In the genomic region with DNA sequence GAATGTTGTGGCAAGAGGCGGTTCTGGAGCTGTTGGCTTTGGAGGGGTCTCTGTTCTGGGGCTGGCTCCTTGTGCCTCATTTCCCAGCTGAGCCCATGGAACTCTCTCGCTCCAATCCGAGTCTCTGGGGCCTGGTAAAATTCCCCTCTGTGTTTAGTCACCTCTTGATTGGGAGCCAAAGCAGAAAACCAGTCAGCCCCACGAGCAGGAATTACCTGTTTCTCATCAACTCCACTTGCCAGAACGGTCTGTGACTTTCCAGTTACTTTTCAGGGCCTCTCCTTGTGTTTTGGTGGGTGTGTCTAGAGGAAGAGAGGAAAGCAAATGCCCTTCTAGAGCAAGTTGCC, we compare ENCODE assay signal across 7 cellular contexts. TPM values are rescaled to one million over a fixed set of nuclear protein-coding genes. Genes with fewer than 3 reads are reported as not detected.
DNase-seq lines count a peak whose midpoint lies in the region; ATAC-seq, FAIRE-seq and TF ChIP-seq lines count a peak whose summit lies in the region.

No MANE protein-coding gene starts in this region.

- H2BK12ac ChIP-seq in H1 (ENCODE audit: low read depth, low read length): peak overlapping the region; percentile 11; the same call in 1 of the 2 replicates

- H3K4me3 Mint-ChIP-seq in neural progenitor cell: peak overlapping the region; percentile 74

- CTCF ChIA-PET in H1 (lab: Charles Lee; ENCODE audit: partially characterized antibody): interaction anchor here (1.5 to 2.7 kb wide), 3 partner anchors 9 to 21 kb away, joined by 5 to 12 read pairs (median 11); partner anchors contain the start of gene S100A11

- peak overlapping the region; percentile 5; the same call in 1 of the 2 replicates for H3K18ac ChIP-seq in H1 (ENCODE audit: extremely low read depth, low read length)

- no peak overlapping the region for H3K14ac ChIP-seq in H1 (ENCODE audit: insufficient read length)

- peak overlapping the region; percentile 5 for H3K4me3 ChIP-seq in SJSA1
- peak overlapping the region in 3 of 4 experiments; percentile 11 to 44 (median 28); a peak in 3 of 8 replicates for H3K4me3 ChIP-seq in H1 (ENCODE audit: extremely low read depth in 1 of 4, insufficient read depth in 2 of 4, low read depth in 3 of 4, low read length in 4 of 4)
- H3K4me3 ChIP-seq in neural progenitor cell: peak overlapping the region; percentile 24

- FAIRE-seq in H1 (lab: Jason Lieb, UNC): no peak

- H3K4me1 Mint-ChIP-seq in neural progenitor cell: peaks cover 17% of the 10 kb centered on the region

- no peak overlapping the region for H3K4ac ChIP-seq in H1 (replicated peaks; ENCODE audit: insufficient read length, low read depth, low read length)

- H3K23ac ChIP-seq in H1 (ENCODE audit: insufficient read length): no peak overlapping the region

- peak overlapping the region in 2 of 4 experiments; percentile 16 to 34; a peak in 1 of 7 replicates for H3K9ac ChIP-seq in H1 (replicated peaks in 1 of 4; ENCODE audit: extremely low read depth in 1 of 4, low read depth in 3 of 4, low read length in 3 of 4)
- no peak overlapping the region for H3K9ac ChIP-seq in neural progenitor cell

- H4K91ac ChIP-seq in H1 (replicated peaks; ENCODE audit: insufficient read length, low read length): peak overlapping the region; percentile 11

- H3K4me2 ChIP-seq in H1 (ENCODE audit: insufficient read depth in 1 of 2, low read depth in 2 of 2, low read length in 2 of 2) (peak overlapping the region; percentile 61 to 70), neural progenitor cell (peak overlapping the region; percentile 62)

- H2AK5ac ChIP-seq in H1 (ENCODE audit: low read depth, low read length): no peak overlapping the region

- no peak overlapping the region; the same call in 1 of the 2 replicates for H2BK20ac ChIP-seq in H1 (ENCODE audit: low read length)

- peak overlapping the region; percentile 2 for H3K56ac ChIP-seq in H1 (replicated peaks; ENCODE audit: insufficient read length, low read depth, low read length)

- H3K36me3 ChIP-seq in SJSA1 (no peaks in the 10 kb centered on the region), H1 (ENCODE audit: control insufficient read depth in 2 of 4, insufficient read depth in 4 of 4, low read length in 3 of 4) (no peaks in the 10 kb centered on the region), neural progenitor cell (no peaks in the 10 kb centered on the region)

- no peak overlapping the region for H2BK15ac ChIP-seq in H1 (ENCODE audit: low read length)

- POLR2A ChIA-PET in H1 (lab: Charles Lee; ENCODE audit: partially characterized antibody): no interaction called here

- TF ChIP-seq POLR2A in H1 (IDR thresholded peaks at IDR 0.05; ENCODE audit: control extremely low read depth in 1 of 2, low read depth in 2 of 2, low read length in 2 of 2): no peak

- peak overlapping the region; percentile 68; the same call in 1 of the 2 replicates for H2BK5ac ChIP-seq in H1 (ENCODE audit: low read depth, low read length)

- no peak for TF ChIP-seq CTCF in H1 (IDR thresholded peaks at IDR 0.05; ENCODE audit: control extremely low read depth in 1 of 3, insufficient read depth in 1 of 3, low read depth in 1 of 3, low read length in 3 of 3)
- TF ChIP-seq CTCF in neural progenitor cell (IDR thresholded peaks at IDR 0.05): no peak

- TF ChIP-seq RAD21 in H1 (IDR thresholded peaks at IDR 0.05 in 1 of 2, conservative IDR thresholded peaks at IDR 0.05 in 1 of 2; ENCODE audit: low read depth in 2 of 2, low read length in 2 of 2): no peak

- H3K9me3 ChIP-seq in SJSA1 (replicated peaks): no peaks in the 10 kb centered on the region
- H3K9me3 ChIP-seq in H1 (ENCODE audit: insufficient read depth in 2 of 2, low read depth in 1 of 2, low read length in 1 of 2): no peaks in the 10 kb centered on the region
- H3K9me3 ChIP-seq in neural progenitor cell (ENCODE audit: low read depth): no peaks in the 10 kb centered on the region

- TF ChIP-seq EP300 in H1 (IDR thresholded peaks at IDR 0.05; ENCODE audit: borderline replicate concordance in 1 of 2, low read depth in 2 of 2, low read length in 2 of 2): no peak

- no peaks in the 10 kb centered on the region for H3K9me3 Mint-ChIP-seq in neural progenitor cell

- no peaks in the 10 kb centered on the region for H4K20me1 ChIP-seq in H1 (replicated peaks in 1 of 2; ENCODE audit: control insufficient read depth in 1 of 2, insufficient read depth in 2 of 2, low read length in 2 of 2)
- no peaks in the 10 kb centered on the region for H4K20me1 ChIP-seq in neural progenitor cell (ENCODE audit: low read depth)

- peak overlapping the region; percentile 58 for H2BK120ac ChIP-seq in H1 (replicated peaks; ENCODE audit: low read depth, low read length)

- peaks cover 28% of the 10 kb centered on the region for H3K4me1 ChIP-seq in SJSA1 (replicated peaks)
- peaks cover 14 to 19% (median 17%) of the 10 kb centered on the region in 4 experiments; a peak in 6 of 7 replicates for H3K4me1 ChIP-seq in H1 (replicated peaks in 1 of 4; ENCODE audit: control insufficient read depth in 3 of 4, insufficient read depth in 4 of 4, low read length in 3 of 4)
- H3K4me1 ChIP-seq in neural progenitor cell: peaks cover 14% of the 10 kb centered on the region

- H3K27me3 ChIP-seq in SJSA1 (replicated peaks) (no peaks in the 10 kb centered on the region), H1 (replicated peaks in 1 of 4; ENCODE audit: control insufficient read depth in 3 of 4, extremely low read depth in 1 of 4, insufficient read depth in 3 of 4, low read length in 3 of 4) (no peaks in the 10 kb centered on the region), neural progenitor cell (no peaks in the 10 kb centered on the region)

- no peaks in the 10 kb centered on the region for H3K79me1 ChIP-seq in H1 (ENCODE audit: low read depth, low read length)

- H2AFZ ChIP-seq in H1 (ENCODE audit: low read length) (peak overlapping the region; percentile 10; the same call in 1 of the 2 replicates), neural progenitor cell (replicated peaks) (peak overlapping the region; percentile 95)

- WGBS in H1 (ENCODE audit: extremely low coverage in 1 of 2, insufficient coverage in 1 of 2, insufficient read length in 1 of 2, insufficient replicate concordance in 2 of 2, low coverage in 1 of 2, low lambda C conversion rate in 2 of 2, missing lambda C conversion rate in 1 of 2), 2 experiments: 50% methylated on average over 5 of the region's 5 CpGs; no CpG with 5 or more reads in 1 of the 2 experiments

- no peaks in the 10 kb centered on the region; the same call in 1 of the 2 replicates for H3K23me2 ChIP-seq in H1 (ENCODE audit: low read depth, low read length)

- peak; percentile 6 for ATAC-seq in GM21717 (IDR thresholded peaks at IDR 0.05; ENCODE audit: unreplicated experiment)
- ATAC-seq in HG03521 (IDR thresholded peaks at IDR 0.05; ENCODE audit: unreplicated experiment): no peak

- H3K27ac ChIP-seq in SJSA1 (peak overlapping the region; percentile 92), H1 (ENCODE audit: low read depth, low read length) (peak overlapping the region; percentile 67), neural progenitor cell (no peak overlapping the region)

- H3K27ac Mint-ChIP-seq in neural progenitor cell: peak overlapping the region; percentile 95

- H3K79me2 ChIP-seq in H1 (ENCODE audit: control insufficient read depth in 1 of 2, insufficient read depth in 2 of 2, low read length in 2 of 2): no peaks in the 10 kb centered on the region
- no peaks in the 10 kb centered on the region for H3K79me2 ChIP-seq in neural progenitor cell (ENCODE audit: low read depth)

- no peak overlapping the region for H4K5ac ChIP-seq in H1 (ENCODE audit: insufficient read length, low read depth, low read length)

- H3F3A ChIP-seq in neural progenitor cell (ENCODE audit: low read depth): peaks cover 7% of the 10 kb centered on the region

- peak in 1 of 2 experiments; percentile 50 for DNase-seq in SJSA1 (ENCODE audit: low read depth in 1 of 2, low spot score in 2 of 2)
- no peak for DNase-seq in H1 (ENCODE audit: low read depth in 1 of 2, low spot score in 2 of 2)
- no peak for DNase-seq in neural progenitor cell (ENCODE audit: low spot score)
- no peak for DNase-seq in SIG-M5 (lab: John Stamatoyannopoulos, UW)
- DNase-seq in germinal center (ENCODE audit: low spot score): no peak

- H3K27me3 Mint-ChIP-seq in neural progenitor cell (ENCODE audit: insufficient read depth, low read depth): peaks cover 5% of the 10 kb centered on the region

- no peaks in the 10 kb centered on the region for H3K36me3 Mint-ChIP-seq in neural progenitor cell

- H4K8ac ChIP-seq in H1 (ENCODE audit: extremely low read depth, insufficient read depth, low read length): no peak overlapping the region

RNA-seq across cellular contexts. Expression of gene S100A11, which starts 10.8 kb away (rescaled TPM):
- total RNA-seq in SJSA1 (2014; rRNA removed; shearing (Covaris generic)): 228 and 284 TPM in 2 replicates
- 120 and 124 TPM in 2 replicates for total RNA-seq in H1 (2021; fragmentation: NEBNext Ultra II Directional; extraction: Animal tissue kit (Norgen Biotek cat#: 25700))
- 249 and 343 TPM in 2 replicates for polyA plus RNA-seq in H1 (2011; rRNA removed)
- 233 TPM for polyA plus RNA-seq in H1 (2011; cell fraction: cytosol; rRNA removed)
- polyA plus RNA-seq in H1 (2011; cell fraction: nucleus; rRNA removed): 162 TPM
- polyA plus RNA-seq in H1 (2012, experiment 1 of 2): 367 to 420 TPM (median 401 TPM) in 4 replicates
- 895 TPM for polyA plus RNA-seq in H1 (2012, experiment 2 of 2)
- 470 TPM for polyA plus RNA-seq in H1 (2013, experiment 1 of 2)
- 521 TPM for polyA plus RNA-seq in H1 (2013, experiment 2 of 2)
- polyA minus RNA-seq in H1 (2011; rRNA and poly(A)+ RNA removed): 138 and 139 TPM in 2 replicates
- polyA minus RNA-seq in H1 (2011; cell fraction: cytosol; rRNA and poly(A)+ RNA removed): 64.8 TPM
- polyA minus RNA-seq in H1 (2011; cell fraction: nucleus; rRNA and poly(A)+ RNA removed): 71.5 TPM
- 4.4 and 5.4 TPM in 2 replicates for total RNA-seq in neural progenitor cell (ENCODE audit: low replicate concordance)

RNA-seq across cellular contexts. Expression of gene TCHHL1, which starts 41.3 kb away (rescaled TPM):
- total RNA-seq in SJSA1 (2014; rRNA removed; shearing (Covaris generic)): not detected in 2 replicates
- total RNA-seq in H1 (2021; fragmentation: NEBNext Ultra II Directional; extraction: Animal tissue kit (Norgen Biotek cat#: 25700)): not detected in 2 replicates
- not detected in 2 replicates for polyA plus RNA-seq in H1 (2011; rRNA removed)
- polyA plus RNA-seq in H1 (2011; cell fraction: cytosol; rRNA removed): not detected
- polyA plus RNA-seq in H1 (2011; cell fraction: nucleus; rRNA removed): not detected
- polyA plus RNA-seq in H1 (2012, experiment 1 of 2): not detected in 4 replicates
- polyA plus RNA-seq in H1 (2012, experiment 2 of 2): not detected
- not detected for polyA plus RNA-seq in H1 (2013, experiment 1 of 2)
- not detected for polyA plus RNA-seq in H1 (2013, experiment 2 of 2)
- not detected in 2 replicates for polyA minus RNA-seq in H1 (2011; rRNA and poly(A)+ RNA removed)
- not detected for polyA minus RNA-seq in H1 (2011; cell fraction: cytosol; rRNA and poly(A)+ RNA removed)
- not detected for polyA minus RNA-seq in H1 (2011; cell fraction: nucleus; rRNA and poly(A)+ RNA removed)
- not detected in 2 replicates for total RNA-seq in neural progenitor cell (ENCODE audit: low replicate concordance)

RNA-seq across cellular contexts. Expression of gene S100A10, which starts 53.9 kb away (rescaled TPM):
- 90.2 and 151 TPM in 2 replicates for total RNA-seq in SJSA1 (2014; rRNA removed; shearing (Covaris generic))
- 231 and 233 TPM in 2 replicates for total RNA-seq in H1 (2021; fragmentation: NEBNext Ultra II Directional; extraction: Animal tissue kit (Norgen Biotek cat#: 25700))
- 13.7 and 23.9 TPM in 2 replicates for polyA plus RNA-seq in H1 (2011; rRNA removed)
- 21.2 TPM for polyA plus RNA-seq in H1 (2011; cell fraction: cytosol; rRNA removed)
- polyA plus RNA-seq in H1 (2011; cell fraction: nucleus; rRNA removed): 9.6 TPM
- 142 to 324 TPM (median 157 TPM) in 4 replicates for polyA plus RNA-seq in H1 (2012, experiment 1 of 2)
- 244 TPM for polyA plus RNA-seq in H1 (2012, experiment 2 of 2)
- 363 TPM for polyA plus RNA-seq in H1 (2013, experiment 1 of 2)
- 400 TPM for polyA plus RNA-seq in H1 (2013, experiment 2 of 2)
- 13.7 and 20.1 TPM in 2 replicates for polyA minus RNA-seq in H1 (2011; rRNA and poly(A)+ RNA removed)
- polyA minus RNA-seq in H1 (2011; cell fraction: cytosol; rRNA and poly(A)+ RNA removed): 51.0 TPM
- polyA minus RNA-seq in H1 (2011; cell fraction: nucleus; rRNA and poly(A)+ RNA removed): 12.2 TPM
- 0.54 and 1.1 TPM in 2 replicates for total RNA-seq in neural progenitor cell (ENCODE audit: low replicate concordance)

Comparison
In these comparisons a context has a peak if more than half of its experiments do, and no peak if none do; other contexts are left out.
1. RNA of gene S100A11, which starts 10.8 kb away (total RNA-seq): 228 to 284 TPM in SJSA1 and 120 to 124 TPM in H1; 4.4 to 5.4 TPM in neural progenitor cell; every median in the first group is over 10 times any median in the second.
2. RNA of gene S100A10, which starts 53.9 kb away (total RNA-seq): 231 to 233 TPM in H1 and 90.2 to 151 TPM in SJSA1; 0.54 to 1.1 TPM in neural progenitor cell; every median in the first group is over 10 times any median in the second.
3. Peak in every context shown above with its lines, with median percentiles within 50 percentile points of each other: H3K4me3 ChIP-seq.